Comparison of ENCODE assay signal across 26 cellular contexts in the genomic region with DNA sequence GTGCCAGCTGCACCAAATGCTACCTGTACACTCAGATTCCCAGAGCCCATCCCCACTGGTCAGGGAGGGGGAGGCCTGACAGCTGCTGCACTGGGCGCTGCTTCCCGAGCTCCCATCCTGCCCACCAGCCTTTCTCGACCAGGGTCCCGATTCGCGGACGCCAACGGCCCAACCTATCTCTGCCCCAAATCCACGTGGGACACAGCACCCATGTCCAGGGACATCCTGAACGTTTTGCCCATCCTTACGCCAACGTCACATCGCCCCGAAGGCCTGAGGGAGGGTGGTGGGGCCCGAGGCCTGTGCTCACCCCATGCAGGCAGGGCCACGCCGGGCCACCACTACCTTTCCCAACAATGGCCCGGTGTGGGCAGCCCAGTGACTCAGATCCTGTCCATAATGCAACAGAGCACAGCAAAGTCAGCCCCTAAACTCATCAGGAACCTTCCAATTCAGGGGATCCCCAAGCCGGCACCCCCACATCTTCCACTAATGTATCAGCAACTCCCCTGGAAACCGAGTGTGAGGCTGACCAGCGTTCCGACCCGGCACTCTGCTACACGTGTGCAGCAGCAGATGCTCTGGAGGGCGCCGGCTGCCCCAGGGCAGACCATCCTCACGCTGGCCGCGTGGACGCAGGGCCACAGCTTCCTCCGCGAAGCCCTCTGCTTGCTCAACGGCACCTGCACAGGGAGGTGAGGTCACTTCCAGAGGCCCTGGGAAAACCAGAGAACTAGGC. TPM values are rescaled to one million over a fixed set of nuclear protein-coding genes. Genes with fewer than 3 reads are reported as not detected.
DNase-seq lines count a peak whose midpoint lies in the region; ATAC-seq and TF ChIP-seq lines count a peak whose summit lies in the region.
"Had no signal": no experiment of that assay in that cellular context is flagged by ENCODE, and none has a peak within 500 bp of the region (broad histone marks: within the 10 kb centered on the region; RNA-seq: fewer than 3 reads in every experiment).

No MANE protein-coding gene starts in this region.

- no peak overlapping the region for H2BK20ac ChIP-seq in IMR-90 (ENCODE audit: low read depth, low read length)

- 92% methylated on average over 19 of the region's 33 CpGs; no CpG with 5 or more reads in 1 of the 2 experiments for WGBS in IMR-90 (ENCODE audit: extremely low coverage in 2 of 2, insufficient read length in 1 of 2), 2 experiments
- 95% methylated on average over 23 to 33 of the region's 33 CpGs for WGBS in endodermal cell (ENCODE audit: insufficient coverage in 1 of 2, insufficient read length in 1 of 2), 2 experiments

- H3K36me3 ChIP-seq in IMR-90 (ENCODE audit: control insufficient read depth, insufficient read depth, low read length) (peaks cover 11% of the 10 kb centered on the region; the same call in 1 of the 2 replicates), endodermal cell (ENCODE audit: control insufficient read depth, insufficient read depth, low read length) (peaks cover 26% of the 10 kb centered on the region)
- H3K36me3 ChIP-seq: suprapubic skin, vagina had no signal

- H2AK9ac ChIP-seq in IMR-90 (replicated peaks; ENCODE audit: low read depth, low read length, poor library complexity), result peak overlapping the region; percentile 23

- no peak overlapping the region for H3K14ac ChIP-seq in IMR-90 (replicated peaks; ENCODE audit: low read depth, low read length)

- H3K18ac ChIP-seq in IMR-90 (ENCODE audit: low read depth, low read length), result no peak overlapping the region

- H2BK5ac ChIP-seq in IMR-90 (ENCODE audit: low read depth, low read length, poor library complexity, severe bottlenecking), result no peak overlapping the region

- no peak overlapping the region for H3K56ac ChIP-seq in IMR-90 (ENCODE audit: extremely low read depth, insufficient read depth, low read length)

- H3K9me3 ChIP-seq in IMR-90 (ENCODE audit: control insufficient read depth, insufficient read depth, low read length) (no peaks in the 10 kb centered on the region), endodermal cell (ENCODE audit: control insufficient read depth, low read length) (no peaks in the 10 kb centered on the region)
- H3K9me3 ChIP-seq: A549, HAP-1, suprapubic skin, vagina had no signal

- H3K9ac ChIP-seq in IMR-90 (ENCODE audit: low read depth, low read length) (no peak overlapping the region), endodermal cell (ENCODE audit: extremely low read depth, low read length, poor library complexity, severe bottlenecking) (no peak overlapping the region)

- no TSS peak for BruUV-seq in IMR-90 (replicated peaks; lab: Mats Ljungman, UMichigan)

- peak overlapping the region; percentile 10 to 64 for H3K27ac Mint-ChIP-seq in activated naive CD4-positive, alpha-beta T cell treated with anti-CD3 and anti-CD28 coated beads, Interleukin-2, amount 50 U/mL, for 72 hours
- H3K27ac Mint-ChIP-seq in endodermal cell, result peak overlapping the region; percentile 64
- peak overlapping the region; percentile 27 for H3K27ac Mint-ChIP-seq in progenitor cell of endocrine pancreas
- H3K27ac Mint-ChIP-seq: T-helper 1 cell treated with Interleukin-12 subunit alpha and Interleukin-12 subunit beta and Interleukin-4 antibody, amounts not matched to agents 30 μg/mL and 1 μg/mL, for 36 hours had no signal

- H3K4me1 ChIP-seq in IMR-90 (ENCODE audit: control insufficient read depth, insufficient read depth, low read length) (peaks cover 5% of the 10 kb centered on the region; the same call in 1 of the 2 replicates), endodermal cell (ENCODE audit: control insufficient read depth, insufficient read depth, low read length) (no peaks in the 10 kb centered on the region)
- H3K4me1 ChIP-seq: HAP-1 had no signal

- H4K91ac ChIP-seq in IMR-90 (ENCODE audit: insufficient read depth, low read depth, low read length), result no peak overlapping the region

- no peak overlapping the region for H2BK120ac ChIP-seq in IMR-90 (ENCODE audit: low read depth, low read length)

- TF ChIP-seq RAD21 in IMR-90 (IDR thresholded peaks at IDR 0.05; ENCODE audit: low read length), result no peak

- H3K4me3 Mint-ChIP-seq in endodermal cell, result no peak overlapping the region
- H3K4me3 Mint-ChIP-seq in progenitor cell of endocrine pancreas (ENCODE audit: low read depth), result no peak overlapping the region
- H3K4me3 Mint-ChIP-seq: IgD-negative memory B cell; T-helper 1 cell treated with Interleukin-12 subunit alpha and Interleukin-12 subunit beta and Interleukin-4 antibody, amounts not matched to agents 30 μg/mL and 1 μg/mL, for 36 hours had no signal

- no peak overlapping the region for H3K27ac ChIP-seq in IMR-90 (ENCODE audit: insufficient read depth, low read length)
- no peak overlapping the region for H3K27ac ChIP-seq in endodermal cell (ENCODE audit: low read depth, low read length)
- H3K27ac ChIP-seq: A549, SK-N-MC, suprapubic skin, vagina had no signal

- in situ Hi-C loops in IMR-90 (cut with MboI; ENCODE audit: low sequenced_read_pairs), result no loop called here

- POLR2A ChIA-PET in IMR-90 (lab: Charles Lee; ENCODE audit: unreplicated experiment), result no interaction called here

- no peak for TF ChIP-seq POLR2A in IMR-90 (IDR thresholded peaks at IDR 0.05; ENCODE audit: low read depth, low read length)

- no peak overlapping the region for H4K8ac ChIP-seq in IMR-90 (ENCODE audit: low read depth in 2 of 2, low read length in 2 of 2)

- TF ChIP-seq CTCF in IMR-90 (conservative IDR thresholded peaks at IDR 0.05; ENCODE audit: low read depth, low read length) (no peak), endodermal cell (conservative IDR thresholded peaks at IDR 0.05) (no peak), progenitor cell of endocrine pancreas (IDR thresholded peaks at IDR 0.05; ENCODE audit: unreplicated experiment) (no peak)

- H3K27me3 Mint-ChIP-seq in endodermal cell (ENCODE audit: insufficient read depth), result no peaks in the 10 kb centered on the region
- no peaks in the 10 kb centered on the region for H3K27me3 Mint-ChIP-seq in progenitor cell of endocrine pancreas
- H3K27me3 Mint-ChIP-seq: IgD-negative memory B cell had no signal

- peaks cover 13% of the 10 kb centered on the region for H3K9me1 ChIP-seq in IMR-90 (ENCODE audit: insufficient read depth, low read length)

- no peaks in the 10 kb centered on the region for H3K36me3 Mint-ChIP-seq in activated naive CD4-positive, alpha-beta T cell treated with anti-CD3 and anti-CD28 coated beads, Interleukin-2, amount 50 U/mL, for 72 hours
- H3K36me3 Mint-ChIP-seq in endodermal cell (ENCODE audit: low read depth) (peaks cover 14% of the 10 kb centered on the region), progenitor cell of endocrine pancreas (ENCODE audit: insufficient read depth) (no peaks in the 10 kb centered on the region)
- H3K36me3 Mint-ChIP-seq: IgD-negative memory B cell had no signal

- no peak overlapping the region for H3K4ac ChIP-seq in IMR-90 (ENCODE audit: low read depth, low read length)

- dilution Hi-C loops in IMR-90 (cut with HindIII; ENCODE audit: low sequenced_read_pairs, unreplicated experiment), result no loop called here

- CTCF ChIA-PET in IMR-90 (lab: Yijun Ruan, JAX), result no interaction called here

- H4K5ac ChIP-seq in IMR-90 (ENCODE audit: low read depth, low read length), result no peak overlapping the region

- H3K4me3 ChIP-seq in IMR-90 (ENCODE audit: insufficient read depth, low read depth, low read length), result no peak overlapping the region
- no peak overlapping the region for H3K4me3 ChIP-seq in endodermal cell (ENCODE audit: low read length)
- H3K4me3 ChIP-seq: A549, coronary artery, HAP-1, SK-N-MC, suprapubic skin, vagina had no signal

- H3K9me3 Mint-ChIP-seq in activated naive CD4-positive, alpha-beta T cell treated with anti-CD3 and anti-CD28 coated beads, Interleukin-2, amount 50 U/mL, for 72 hours, result no peaks in the 10 kb centered on the region
- no peaks in the 10 kb centered on the region for H3K9me3 Mint-ChIP-seq in endodermal cell
- no peaks in the 10 kb centered on the region for H3K9me3 Mint-ChIP-seq in progenitor cell of endocrine pancreas (ENCODE audit: low read depth)
- H3K9me3 Mint-ChIP-seq: IgD-negative memory B cell; T-helper 1 cell treated with Interleukin-12 subunit alpha and Interleukin-12 subunit beta and Interleukin-4 antibody, amounts not matched to agents 30 μg/mL and 1 μg/mL, for 36 hours had no signal

- peaks cover 16 to 84% of the 10 kb centered on the region in 2 experiments for H3K79me1 ChIP-seq in IMR-90 (ENCODE audit: low read depth in 1 of 2, low read length in 2 of 2)

- H3K4me2 ChIP-seq in IMR-90 (ENCODE audit: low read depth, low read length), result no peak overlapping the region
- H3K4me2 ChIP-seq: A549 had no signal

- DNase-seq in activated naive CD4-positive, alpha-beta T cell treated with anti-CD3 and anti-CD28 coated beads, Interleukin-2, amount 50 U/mL, for 72 hours (ENCODE audit: low spot score in 2 of 2), result no peak
- DNase-seq in activated naive CD4-positive, alpha-beta T cell treated with anti-CD3 and anti-CD28 coated beads, Interleukin-2, amount 50 U/mL, for 16 hours, result no peak
- no peak for DNase-seq in IMR-90
- DNase-seq in endodermal cell, result no peak
- no peak for DNase-seq in progenitor cell of endocrine pancreas (ENCODE audit: low spot score, unreplicated experiment)
- DNase-seq in activated gamma-delta T cell (lab: John Stamatoyannopoulos, UW), result no peak
- no peak for DNase-seq in activated effector memory CD4-positive, alpha-beta T cell treated with Interleukin-2 at 50 U/mL for 16 hours
- no peak for DNase-seq in EL
- DNase-seq: activated CD4-positive, alpha-beta T cell treated with anti-CD3 and anti-CD28 coated beads for 48 hours; Calu3; DND-41; kidney glomerular epithelial cell; NCI-H1092 treated with DMSO at 0.1 percent for 48 hours; NCI-H1930; NCI-H226; small intestine; stimulated activated CD4-positive, alpha-beta T cell treated with anti-CD3 and anti-CD28 coated beads, Interleukin-1b, Interleukin-23, amount 100 ng/mL, for 48 hours had no signal

- intact Hi-C loops in IMR-90 (cut with micrococcal nuclease), result no loop called here

- H2AFZ ChIP-seq in IMR-90 (replicated peaks; ENCODE audit: low read length, poor library complexity), result peak overlapping the region; percentile 70

- no peak overlapping the region for H3K23ac ChIP-seq in IMR-90 (ENCODE audit: low read depth, low read length)

- no peak overlapping the region for H2BK15ac ChIP-seq in IMR-90 (ENCODE audit: low read depth, low read length)

- H3K4me1 Mint-ChIP-seq in endodermal cell (no peaks in the 10 kb centered on the region), progenitor cell of endocrine pancreas (ENCODE audit: low read depth) (no peaks in the 10 kb centered on the region)

- peaks cover 46% of the 10 kb centered on the region for H4K20me1 ChIP-seq in IMR-90 (ENCODE audit: insufficient read depth, low read length)

- H2AK5ac ChIP-seq in IMR-90 (ENCODE audit: low read depth, low read length), result no peak overlapping the region

- no peaks in the 10 kb centered on the region for H3K27me3 ChIP-seq in IMR-90 (ENCODE audit: control insufficient read depth, insufficient read depth, low read length)
- no peaks in the 10 kb centered on the region for H3K27me3 ChIP-seq in endodermal cell (ENCODE audit: control insufficient read depth, insufficient read depth, low read length, poor library complexity, severe bottlenecking)
- H3K27me3 ChIP-seq: suprapubic skin, vagina had no signal

- ATAC-seq in activated naive CD4-positive, alpha-beta T cell treated with anti-CD3 and anti-CD28 coated beads, Interleukin-2, amount 50 U/mL, for 72 hours, result no peak
- no peak for ATAC-seq in IMR-90 (ENCODE audit: low read depth)

RNA-seq across cellular contexts. Expression of gene TMEM240, which starts 11.3 kb away (rescaled TPM):
- under 1 TPM; 0.41 to 0.58 TPM for total RNA-seq in activated naive CD4-positive, alpha-beta T cell treated with anti-CD3 and anti-CD28 coated beads, Interleukin-2, amount 50 U/mL, for 72 hours
- total RNA-seq in IMR-90 (2012; rRNA removed) (1.1 and 1.6 TPM in 2 replicates), endodermal cell (1 to 10 TPM; 6.4 to 6.9 TPM), progenitor cell of endocrine pancreas (5.1 and 6.6 TPM in 2 replicates)
- 7.6 and 10.2 TPM in 2 replicates for polyA plus RNA-seq in IMR-90 (2012; rRNA removed)
- 13.4 and 14.3 TPM in 2 replicates for polyA plus RNA-seq in IMR-90 (2012; cell fraction: cytosol; rRNA removed)
- polyA plus RNA-seq in IMR-90 (2012; cell fraction: nucleus; rRNA removed; ENCODE audit: low replicate concordance), result 13.3 and 31.6 TPM in 2 replicates
- polyA plus RNA-seq in endodermal cell (2013, experiment 1 of 2), result 11.5 TPM
- 8.9 TPM for polyA plus RNA-seq in endodermal cell (2013, experiment 2 of 2)
- total RNA-seq: RPMI7951 had no signal
- polyA plus RNA-seq: IgD-negative memory B cell had no signal

RNA-seq across cellular contexts. Expression of gene SSU72, which starts 23.0 kb away (rescaled TPM):
- total RNA-seq in activated naive CD4-positive, alpha-beta T cell treated with anti-CD3 and anti-CD28 coated beads, Interleukin-2, amount 50 U/mL, for 72 hours, result 100 to 1,000 TPM in 1 of 2 donors, 10 to 100 TPM in 1; 82.9 to 121 TPM
- total RNA-seq in IMR-90 (2012; rRNA removed), result 33.7 and 43.3 TPM in 2 replicates
- 88.4 and 94.0 TPM in 2 replicates for polyA plus RNA-seq in IMR-90 (2012; rRNA removed)
- polyA plus RNA-seq in IMR-90 (2012; cell fraction: cytosol; rRNA removed), result 64.1 and 72.5 TPM in 2 replicates
- polyA plus RNA-seq in IMR-90 (2012; cell fraction: nucleus; rRNA removed; ENCODE audit: low replicate concordance), result 50.5 and 89.0 TPM in 2 replicates
- 100 to 1,000 TPM; 133 to 138 TPM for total RNA-seq in endodermal cell
- 130 TPM for polyA plus RNA-seq in endodermal cell (2013, experiment 1 of 2)
- 116 TPM for polyA plus RNA-seq in endodermal cell (2013, experiment 2 of 2)
- 114 and 118 TPM in 2 replicates for total RNA-seq in progenitor cell of endocrine pancreas

RNA-seq across cellular contexts. Expression of gene ATAD3A, which starts 39.7 kb away (rescaled TPM):
- total RNA-seq in activated naive CD4-positive, alpha-beta T cell treated with anti-CD3 and anti-CD28 coated beads, Interleukin-2, amount 50 U/mL, for 72 hours, result 10 to 100 TPM; 35.7 to 39.7 TPM
- total RNA-seq in IMR-90 (2012; rRNA removed), result 26.1 and 27.2 TPM in 2 replicates
- polyA plus RNA-seq in IMR-90 (2012; rRNA removed), result 33.9 and 34.0 TPM in 2 replicates
- polyA plus RNA-seq in IMR-90 (2012; cell fraction: cytosol; rRNA removed), result 27.7 and 39.5 TPM in 2 replicates
- 60.3 and 125 TPM in 2 replicates for polyA plus RNA-seq in IMR-90 (2012; cell fraction: nucleus; rRNA removed; ENCODE audit: low replicate concordance)
- 10 to 100 TPM; 42.8 to 47.6 TPM for total RNA-seq in endodermal cell
- polyA plus RNA-seq in endodermal cell (2013, experiment 1 of 2), result 31.3 TPM
- 31.1 TPM for polyA plus RNA-seq in endodermal cell (2013, experiment 2 of 2)
- total RNA-seq in progenitor cell of endocrine pancreas, result 37.4 and 38.8 TPM in 2 replicates

RNA-seq across cellular contexts. Expression of gene FNDC10, which starts 48.2 kb away (rescaled TPM):
- 1 to 10 TPM in 1 of 2 donors, under 1 TPM in 1; 0.18 to 2.9 TPM for total RNA-seq in activated naive CD4-positive, alpha-beta T cell treated with anti-CD3 and anti-CD28 coated beads, Interleukin-2, amount 50 U/mL, for 72 hours
- 0.28 and 0.36 TPM in 2 replicates for total RNA-seq in IMR-90 (2012; rRNA removed)
- polyA plus RNA-seq in IMR-90 (2012; rRNA removed), result 5.8 and 7.6 TPM in 2 replicates
- 6.7 and 13.9 TPM in 2 replicates for polyA plus RNA-seq in IMR-90 (2012; cell fraction: cytosol; rRNA removed)
- polyA plus RNA-seq in IMR-90 (2012; cell fraction: nucleus; rRNA removed; ENCODE audit: low replicate concordance), result 1.9 and 5.3 TPM in 2 replicates
- total RNA-seq in endodermal cell, result 10 to 100 TPM; 10.4 to 10.8 TPM
- 6.0 TPM for polyA plus RNA-seq in endodermal cell (2013, experiment 1 of 2)
- 5.7 TPM for polyA plus RNA-seq in endodermal cell (2013, experiment 2 of 2)
- 2.7 and 4.2 TPM in 2 replicates for total RNA-seq in progenitor cell of endocrine pancreas
- polyA plus RNA-seq: IgD-negative memory B cell had no signal
